1 cellular context compared by ENCODE assay signal in the genomic region with DNA sequence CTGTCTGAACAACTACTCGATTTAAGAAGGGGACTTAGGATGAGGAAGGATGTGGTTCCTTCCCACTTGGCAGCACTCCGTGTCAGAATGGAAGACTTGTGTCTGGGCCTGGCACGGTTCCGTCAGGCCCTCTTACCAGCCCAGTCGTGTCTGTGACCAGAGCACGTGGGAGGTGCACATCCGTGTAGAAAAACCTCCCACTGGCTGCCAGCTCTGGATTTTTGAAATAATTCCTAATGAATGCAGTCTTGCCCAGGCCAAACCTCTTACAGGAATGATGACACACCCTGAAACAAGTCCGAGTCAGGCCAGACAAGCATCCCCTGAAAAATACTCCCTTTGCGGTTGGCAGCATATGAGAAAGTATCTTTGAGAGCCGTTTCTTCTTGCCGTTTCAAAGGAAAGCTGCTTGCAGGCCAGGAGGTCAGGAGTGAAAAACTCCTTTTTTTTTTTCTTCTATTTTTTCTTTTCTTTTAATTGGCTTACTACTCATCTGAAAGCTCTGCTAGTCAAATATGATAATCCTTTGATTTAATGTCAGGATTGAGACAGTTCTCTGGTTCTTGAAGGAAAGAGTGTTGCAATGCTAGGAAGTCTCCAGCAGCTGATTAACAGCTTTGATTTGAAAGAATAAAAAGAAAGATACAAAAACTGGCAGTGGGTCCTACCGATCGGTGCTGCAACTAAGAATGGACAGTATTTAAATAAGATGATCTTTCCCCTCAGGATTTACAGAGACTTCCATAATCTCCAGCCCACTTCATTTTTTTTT.
TF ChIP-seq lines count a peak whose summit lies in the region.

No MANE protein-coding gene starts in this region.

TF ChIP-seq in Ishikawa, 13 proteins besides CTCF, POLR2A, EP300 and RAD21 (continued from another document):
- TF ChIP-seq REST (IDR thresholded peaks at IDR 0.05; ENCODE audit: low read depth), result no peak
- TF ChIP-seq CEBPB (IDR thresholded peaks at IDR 0.05), result no peak
- peak; percentile 48; the same call in 1 of the 2 replicates for TF ChIP-seq MAX (IDR thresholded peaks at IDR 0.05)
- TF ChIP-seq YY1 (IDR thresholded peaks at IDR 0.05; ENCODE audit: low read depth), result no peak
- TF ChIP-seq FOXM1 (IDR thresholded peaks at IDR 0.05; ENCODE audit: borderline replicate concordance, low read depth), result no peak
